Comparison of ENCODE assay signal across 37 cellular contexts in the genomic region with DNA sequence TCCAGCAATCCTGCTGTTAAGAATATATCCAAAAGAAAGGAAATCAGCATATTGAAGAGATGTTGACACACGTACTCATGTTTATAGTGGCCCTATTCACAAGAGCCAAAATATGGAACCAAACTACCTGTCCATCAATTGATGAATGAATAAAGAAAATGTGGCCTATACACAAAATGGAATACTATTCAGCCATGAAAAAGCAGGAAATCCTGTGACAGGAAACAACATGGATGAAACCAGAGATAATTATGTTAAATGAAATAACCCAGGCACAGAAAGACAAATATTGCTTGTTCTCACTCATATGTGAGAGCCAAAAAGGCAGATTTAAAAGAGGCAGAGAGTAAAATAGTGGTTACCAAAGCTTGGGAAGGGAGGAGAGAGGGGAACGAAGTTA.
"Had no signal": no experiment of that assay in that cellular context is flagged by ENCODE, and none has a peak within 500 bp of the region (broad histone marks: within the 10 kb centered on the region; RNA-seq: fewer than 3 reads in every experiment).

No MANE protein-coding gene starts in this region.

- H3K36me3 ChIP-seq: adrenal gland, brain microvascular endothelial cell, breast epithelium had no signal

- DNase-seq: activated B cell treated with CpG ODN at 0.5 μM for 24 hours; activated CD4-positive, alpha-beta memory T cell treated with anti-CD3 and anti-CD28 coated beads, Interleukin-2, amount 10 ng/mL, durations not matched to agents 7 days and 5 days; activated CD4-positive, alpha-beta T cell treated with anti-CD3 and anti-CD28 coated beads for 48 hours; activated CD4-positive, alpha-beta T cell treated with anti-CD3 and anti-CD28 coated beads, Interleukin-2, amount 10 ng/mL, durations not matched to agents 7 days and 5 days; activated CD4-positive, alpha-beta T cell treated with anti-CD3 and anti-CD28 coated beads, Interleukin-2, amount 50 U/mL, for 48 hours; activated CD4-positive, CD25-positive, alpha-beta regulatory T cell treated with anti-CD3 and anti-CD28 coated beads, Interleukin-2, amount 50 U/mL, for 72 hours; activated CD8-positive, alpha-beta memory T cell treated with anti-CD3 and anti-CD28 coated beads for 24 hours; activated CD8-positive, alpha-beta memory T cell treated with anti-CD3 and anti-CD28 coated beads, Interleukin-2, amount 10 ng/mL, durations not matched to agents 7 days and 5 days; activated CD8-positive, alpha-beta memory T cell treated with anti-CD3 and anti-CD28 coated beads, Interleukin-2, amount 50 U/mL, for 48 hours; activated CD8-positive, alpha-beta T cell treated with anti-CD3 and anti-CD28 coated beads, Interleukin-2, amount 10 ng/mL, durations not matched to agents 7 days and 5 days; activated effector memory CD4-positive, alpha-beta T cell treated with anti-CD3 and anti-CD28 coated beads, Interleukin-2, amount 50 U/mL, for 16 hours; activated gamma-delta T cell treated with Interleukin-2 at 50 U/mL for 16 hours; activated naive CD4-positive, alpha-beta T cell; activated naive CD4-positive, alpha-beta T cell treated with anti-CD3 and anti-CD28 coated beads for 36 hours; activated naive CD4-positive, alpha-beta T cell treated with anti-CD3 and anti-CD28 coated beads, Interleukin-2, amount 50 U/mL, for 16 hours; activated naive CD8-positive, alpha-beta T cell treated with anti-CD3 and anti-CD28 coated beads for 36 hours; activated T-cell treated with anti-CD3 and anti-CD28 coated beads, Interleukin-2, amount 50 U/mL, for 4 hours; activated T-cell treated with anti-CD3 and anti-CD28 coated beads, Interleukin-2, amount 50 U/mL, for 72 hours; amniotic stem cell; aorta; brain microvascular endothelial cell; central memory CD4-positive, alpha-beta T cell; cerebellar nuclear complex; T-helper 1 cell; T-helper 2 cell; T1000 had no signal

- ATAC-seq: activated CD8-positive, alpha-beta memory T cell treated with anti-CD3 and anti-CD28 coated beads, Interleukin-2, amount 10 ng/mL, durations not matched to agents 7 days and 5 days; activated CD8-positive, alpha-beta T cell treated with anti-CD3 and anti-CD28 coated beads, Interleukin-2, amount 10 ng/mL, durations not matched to agents 7 days and 5 days; activated naive CD4-positive, alpha-beta T cell treated with anti-CD3 and anti-CD28 coated beads, Interleukin-2, amount 50 U/mL, for 72 hours; activated T-cell treated with anti-CD3 and anti-CD28 coated beads, Interleukin-2, amount 50 U/mL, for 4 hours; activated T-cell treated with anti-CD3 and anti-CD28 coated beads, Interleukin-2, amount 50 U/mL, for 72 hours; activated T-helper 17 cell treated with anti-CD3 and anti-CD28 coated beads, Interleukin-2, amount 50 U/mL, for 72 hours; body of pancreas had no signal

- H3K27ac ChIP-seq: adrenal gland, body of pancreas, brain microvascular endothelial cell, breast epithelium, VCaP had no signal

- FAIRE-seq: astrocyte, TTC549 had no signal

- H3K4me1 Mint-ChIP-seq: activated B cell treated with CpG ODN at 0.5 μM for 24 hours; activated CD4-positive, alpha-beta memory T cell treated with anti-CD3 and anti-CD28 coated beads, Interleukin-2, amount 10 ng/mL, durations not matched to agents 7 days and 5 days; activated CD4-positive, alpha-beta T cell treated with anti-CD3 and anti-CD28 coated beads, Interleukin-2, amount 10 ng/mL, durations not matched to agents 7 days and 5 days; activated CD8-positive, alpha-beta memory T cell treated with anti-CD3 and anti-CD28 coated beads, Interleukin-2, amount 10 ng/mL, durations not matched to agents 7 days and 5 days; activated naive CD8-positive, alpha-beta T cell treated with anti-CD3 and anti-CD28 coated beads for 36 hours had no signal

- H3K4me3 ChIP-seq: adrenal gland, body of pancreas, breast epithelium had no signal

- H3K27ac Mint-ChIP-seq: activated B cell treated with CpG ODN at 0.5 μM for 24 hours; activated CD4-positive, alpha-beta memory T cell treated with anti-CD3 and anti-CD28 coated beads, Interleukin-2, amount 10 ng/mL, durations not matched to agents 7 days and 5 days; activated CD4-positive, alpha-beta T cell treated with anti-CD3 and anti-CD28 coated beads, Interleukin-2, amount 10 ng/mL, durations not matched to agents 7 days and 5 days; activated CD8-positive, alpha-beta memory T cell treated with anti-CD3 and anti-CD28 coated beads, Interleukin-2, amount 10 ng/mL, durations not matched to agents 7 days and 5 days; activated CD8-positive, alpha-beta T cell treated with anti-CD3 and anti-CD28 coated beads, Interleukin-2, amount 10 ng/mL, durations not matched to agents 7 days and 5 days; activated naive CD4-positive, alpha-beta T cell treated with anti-CD3 and anti-CD28 coated beads for 36 hours; activated naive CD4-positive, alpha-beta T cell treated with anti-CD3 and anti-CD28 coated beads, Interleukin-2, amount 50 U/mL, for 72 hours; activated naive CD8-positive, alpha-beta T cell treated with anti-CD3 and anti-CD28 coated beads for 36 hours; activated T-cell treated with anti-CD3 and anti-CD28 coated beads, Interleukin-2, amount 50 U/mL, for 72 hours; activated T-helper 1 cell treated with anti-CD3 and anti-CD28 coated beads, Interleukin-12 subunit alpha, Interleukin-12 subunit beta, Interleukin-2, Interleukin-4 antibody, amounts not matched to agents 30 ng/mL and 10 ng/mL and 1 ng/mL, durations not matched to agents 14 hours and 24 hours and 36 hours; activated T-helper 17 cell treated with anti-CD3 and anti-CD28 coated beads, Interleukin-2, amount 50 U/mL, for 72 hours; T-helper 1 cell treated with Interleukin-12 subunit alpha and Interleukin-12 subunit beta and Interleukin-4 antibody, amounts not matched to agents 30 μg/mL and 1 μg/mL, for 36 hours; T-helper 2 cell treated with Interferon-gamma antibody and Interleukin-4, amounts not matched to agents 5 μg/mL and 100 μg/mL, for 36 hours had no signal

- H3K9me3 ChIP-seq: adrenal gland, body of pancreas, breast epithelium had no signal

- H3K27me3 Mint-ChIP-seq: activated B cell treated with CpG ODN at 0.5 μM for 24 hours; activated CD4-positive, alpha-beta memory T cell treated with anti-CD3 and anti-CD28 coated beads, Interleukin-2, amount 10 ng/mL, durations not matched to agents 7 days and 5 days; activated CD4-positive, alpha-beta T cell treated with anti-CD3 and anti-CD28 coated beads, Interleukin-2, amount 10 ng/mL, durations not matched to agents 7 days and 5 days; activated CD8-positive, alpha-beta memory T cell treated with anti-CD3 and anti-CD28 coated beads, Interleukin-2, amount 10 ng/mL, durations not matched to agents 7 days and 5 days; activated T-helper 17 cell treated with anti-CD3 and anti-CD28 coated beads, Interleukin-2, amount 50 U/mL, for 72 hours had no signal

- H3K4me3 Mint-ChIP-seq: activated B cell treated with CpG ODN at 0.5 μM for 24 hours; activated CD4-positive, alpha-beta memory T cell treated with anti-CD3 and anti-CD28 coated beads, Interleukin-2, amount 10 ng/mL, durations not matched to agents 7 days and 5 days; activated CD4-positive, alpha-beta T cell treated with anti-CD3 and anti-CD28 coated beads, Interleukin-2, amount 10 ng/mL, durations not matched to agents 7 days and 5 days; activated CD8-positive, alpha-beta memory T cell treated with anti-CD3 and anti-CD28 coated beads, Interleukin-2, amount 10 ng/mL, durations not matched to agents 7 days and 5 days; activated CD8-positive, alpha-beta T cell treated with anti-CD3 and anti-CD28 coated beads, Interleukin-2, amount 10 ng/mL, durations not matched to agents 7 days and 5 days; activated naive CD4-positive, alpha-beta T cell treated with anti-CD3 and anti-CD28 coated beads for 36 hours; activated naive CD8-positive, alpha-beta T cell treated with anti-CD3 and anti-CD28 coated beads for 36 hours; activated T-cell treated with anti-CD3 and anti-CD28 coated beads, Interleukin-2, amount 50 U/mL, for 4 hours; activated T-cell treated with anti-CD3 and anti-CD28 coated beads, Interleukin-2, amount 50 U/mL, for 72 hours; activated T-helper 1 cell treated with anti-CD3 and anti-CD28 coated beads, Interleukin-12 subunit alpha, Interleukin-12 subunit beta, Interleukin-2, Interleukin-4 antibody, amounts not matched to agents 30 ng/mL and 10 ng/mL and 1 ng/mL, durations not matched to agents 14 hours and 24 hours and 36 hours; activated T-helper 17 cell treated with anti-CD3 and anti-CD28 coated beads, Interleukin-2, amount 50 U/mL, for 72 hours; T-helper 1 cell treated with Interleukin-12 subunit alpha and Interleukin-12 subunit beta and Interleukin-4 antibody, amounts not matched to agents 30 μg/mL and 1 μg/mL, for 36 hours; T-helper 2 cell treated with Interferon-gamma antibody and Interleukin-4, amounts not matched to agents 5 μg/mL and 100 μg/mL, for 36 hours had no signal

- H3K27me3 ChIP-seq: adrenal gland, body of pancreas, brain microvascular endothelial cell, breast epithelium had no signal

- H3K36me3 Mint-ChIP-seq: activated CD8-positive, alpha-beta memory T cell treated with anti-CD3 and anti-CD28 coated beads, Interleukin-2, amount 10 ng/mL, durations not matched to agents 7 days and 5 days; activated naive CD4-positive, alpha-beta T cell treated with anti-CD3 and anti-CD28 coated beads, Interleukin-2, amount 50 U/mL, for 72 hours; activated naive CD8-positive, alpha-beta T cell treated with anti-CD3 and anti-CD28 coated beads for 36 hours had no signal

- H3K4me1 ChIP-seq: adrenal gland, body of pancreas, breast epithelium had no signal
